8 cellular contexts compared by ENCODE assay signal in genomic region chr2:164913640-164914346, GRCh38. TPM values are rescaled to one million over a fixed set of nuclear protein-coding genes. Genes with fewer than 3 reads are reported as not detected.
DNase-seq lines count a peak whose midpoint lies in the region; ATAC-seq and TF ChIP-seq lines count a peak whose summit lies in the region.

No MANE protein-coding gene starts in this region.

- H3K27me3 ChIP-seq in SK-N-SH (ENCODE audit: insufficient read depth) = no peaks in the 10 kb centered on the region
- no peaks in the 10 kb centered on the region for H3K27me3 ChIP-seq in left ventricle myocardium inferior (ENCODE audit: low read depth)
- H3K27me3 ChIP-seq in testis = no peaks in the 10 kb centered on the region

- no peak overlapping the region for H3K4me2 ChIP-seq in SK-N-SH

- peaks cover 0 to 18% of the 10 kb centered on the region in 2 experiments; a peak in 2 of 4 replicates for H3K4me1 ChIP-seq in SK-N-SH (ENCODE audit: control insufficient read depth in 1 of 2, insufficient read depth in 2 of 2, low read depth in 1 of 2, low read length in 1 of 2)
- H3K4me1 ChIP-seq in left ventricle myocardium inferior = peaks cover 52% of the 10 kb centered on the region
- peaks cover 21% of the 10 kb centered on the region for H3K4me1 ChIP-seq in testis

- POLR2A ChIA-PET in SK-N-SH (lab: Yijun Ruan, JAX) = no interaction called here

- peaks cover 11% of the 10 kb centered on the region for H3F3A ChIP-seq in SK-N-SH (replicated peaks; ENCODE audit: insufficient read depth)

- no peak for TF ChIP-seq POLR2A in testis (IDR thresholded peaks at IDR 0.05)

- H3K9me3 ChIP-seq in SK-N-SH (no peaks in the 10 kb centered on the region), left ventricle myocardium inferior (replicated peaks) (no peaks in the 10 kb centered on the region), testis (no peaks in the 10 kb centered on the region)

- H3K27ac ChIP-seq in SK-N-SH (ENCODE audit: low read depth in 2 of 2, low read length in 1 of 2) = peak overlapping the region in 1 of 2 experiments; percentile 22; a peak in 2 of 4 replicates
- H3K27ac ChIP-seq in left ventricle myocardium inferior (replicated peaks) = peak overlapping the region; percentile 45
- H3K27ac ChIP-seq in testis = no peak overlapping the region

- no peaks in the 10 kb centered on the region for H3K79me2 ChIP-seq in SK-N-SH (ENCODE audit: insufficient read depth)

- no peak overlapping the region for H3K9ac ChIP-seq in SK-N-SH

- intact Hi-C loops in left ventricle myocardium inferior (cut with micrococcal nuclease) (loop anchor here (5.0 kb wide), 1 partner anchor 71 kb away; the partner anchor contains the start of gene COBLL1), testis (cut with DNase I; ENCODE audit: low total_unique reads) (loop anchor here (5.0 kb wide), 1 partner anchor 176 kb away; no protein-coding TSS in a partner anchor)

- CTCF ChIA-PET in SK-N-SH (lab: Yijun Ruan, JAX) = interaction anchor here (0.6 to 2.7 kb wide), 20 partner anchors 10 to 340 kb away, joined by 3 to 20 read pairs (median 4); partner anchors contain the start of gene COBLL1

- TF ChIP-seq CTCF in SK-N-SH (IDR thresholded peaks at IDR 0.05) (peak; percentile 62), left ventricle myocardium inferior (IDR thresholded peaks at IDR 0.05; ENCODE audit: borderline replicate concordance) (peak; percentile 55), testis (IDR thresholded peaks at IDR 0.05) (peak in 2 of 3 experiments; percentile 23 to 33)

- TF ChIP-seq EP300 in SK-N-SH (IDR thresholded peaks at IDR 0.05; ENCODE audit: borderline replicate concordance in 1 of 2, low read depth in 1 of 2, low read length in 1 of 2) = no peak; a peak in 1 of 4 replicates

- H3K36me3 ChIP-seq in SK-N-SH (replicated peaks in 1 of 2; ENCODE audit: control insufficient read depth in 1 of 2, insufficient read depth in 2 of 2, low read length in 1 of 2) (no peaks in the 10 kb centered on the region), left ventricle myocardium inferior (no peaks in the 10 kb centered on the region), testis (ENCODE audit: low read depth, missing control alignments) (no peaks in the 10 kb centered on the region)

- ATAC-seq in HG02970 (IDR thresholded peaks at IDR 0.05; ENCODE audit: low FRiP score, unreplicated experiment) (no peak), HG03442 (IDR thresholded peaks at IDR 0.05; ENCODE audit: unreplicated experiment) (no peak)

- no peaks in the 10 kb centered on the region for H3K9me2 ChIP-seq in SK-N-SH

- no peak overlapping the region for H3K4me3 ChIP-seq in SK-N-SH (ENCODE audit: low read depth in 2 of 2, low read length in 1 of 2)
- H3K4me3 ChIP-seq in left ventricle myocardium inferior = no peak overlapping the region
- H3K4me3 ChIP-seq in testis = no peak overlapping the region

- TF ChIP-seq RAD21 in SK-N-SH (IDR thresholded peaks at IDR 0.05; ENCODE audit: low read length) = peak; percentile 67

- H4K20me1 ChIP-seq in SK-N-SH (ENCODE audit: insufficient read depth) = no peaks in the 10 kb centered on the region

- H2AFZ ChIP-seq in SK-N-SH (ENCODE audit: low read depth) = peak overlapping the region; percentile 58; the same call in 1 of the 2 replicates

- peak; percentile 36 for DNase-seq in DMS153 (lab: John Stamatoyannopoulos, UW)
- no peak for DNase-seq in DMS153 treated with DMSO at 0.1 percent for 48 hours (lab: John Stamatoyannopoulos, UW; ENCODE audit: unreplicated experiment)
- no peak for DNase-seq in SK-N-SH
- DNase-seq in left ventricle myocardium inferior = no peak
- DNase-seq in testis = no peak
- DNase-seq in T1000 (lab: John Stamatoyannopoulos, UW) = no peak

TF ChIP-seq in SK-N-SH, 30 proteins besides CTCF, POLR2A, EP300 and RAD21:
- no peak for TF ChIP-seq FOXM1 (IDR thresholded peaks at IDR 0.05; ENCODE audit: low read depth)
- TF ChIP-seq SMC3 (IDR thresholded peaks at IDR 0.05; ENCODE audit: low read depth, low read length) = peak; percentile 41

RNA-seq across cellular contexts. Expression of gene SLC38A11, which starts 41.5 kb away (rescaled TPM):
- polyA plus RNA-seq in SK-N-SH (2012; rRNA removed) (not detected in 2 replicates), testis (ENCODE audit: insufficient read depth, low read depth, low replicate concordance) (0.58 TPM)
- polyA plus RNA-seq in SK-N-SH (2012; cell fraction: cytosol; rRNA removed) = 0.01 and 0.05 TPM in 2 replicates
- polyA plus RNA-seq in SK-N-SH (2012; cell fraction: nucleus; rRNA removed) = 0.05 TPM in 1 of 2 replicates, not detected in the other
- total RNA-seq in left ventricle myocardium inferior (0.33 TPM), testis (1 to 10 TPM; 1.2 to 5.9 TPM)
